In genomic region chr7:151797676-151798307, GRCh38 we compare ENCODE assay signal across 8 cellular contexts.
DNase-seq lines count a peak whose midpoint lies in the region; ATAC-seq, FAIRE-seq and TF ChIP-seq lines count a peak whose summit lies in the region.
"Not testable (repeated sequence)": the region's sequence is repeated elsewhere in the genome, so short reads cannot be mapped to it uniquely, and the experiment has no call there.

No MANE protein-coding gene starts in this region.

- not testable (repeated sequence) for H4K5ac ChIP-seq in IMR-90 (ENCODE audit: low read depth, low read length)

- H2BK5ac ChIP-seq in IMR-90 (ENCODE audit: low read depth, low read length, poor library complexity, severe bottlenecking): not testable (repeated sequence)

- TF ChIP-seq CTCF in BJ (IDR thresholded peaks at IDR 0.05; ENCODE audit: insufficient read depth, low read depth, low read length); IMR-90 (conservative IDR thresholded peaks at IDR 0.05; ENCODE audit: low read depth, low read length); astrocyte (IDR thresholded peaks at IDR 0.05; ENCODE audit: insufficient read depth, low read depth, low read length); fibroblast of mammary gland (conservative IDR thresholded peaks at IDR 0.05; ENCODE audit: control insufficient read depth, insufficient read depth, low read depth, low read length); tibial nerve (IDR thresholded peaks at IDR 0.05): not testable (repeated sequence)

- CTCF ChIA-PET in BJ (lab: Yijun Ruan, JAX) (interaction anchor here (0.6 to 4.4 kb wide), 4 partner anchors 15 to 354 kb away, joined by 3 to 18 read pairs (median 3); no protein-coding TSS in a partner anchor), IMR-90 (lab: Yijun Ruan, JAX) (interaction anchor here (1.8 kb wide), 1 partner anchor 15 kb away, joined by 5 read pairs; no protein-coding TSS in a partner anchor)

- H3K36me3 ChIP-seq in BJ (ENCODE audit: control insufficient read depth, insufficient read depth, low read length); IMR-90 (ENCODE audit: control insufficient read depth, insufficient read depth, low read length); astrocyte (ENCODE audit: insufficient read depth, low read length); tibial nerve: not testable (repeated sequence)

- H3K79me1 ChIP-seq in IMR-90 (ENCODE audit: low read depth in 1 of 2, low read length in 2 of 2): not testable (repeated sequence)

- H2AFZ ChIP-seq in IMR-90 (replicated peaks; ENCODE audit: low read length, poor library complexity): peak overlapping the region; percentile 5
- not testable (repeated sequence) for H2AFZ ChIP-seq in astrocyte (ENCODE audit: low read depth, low read length)

- H3K9me3 ChIP-seq in IMR-90 (ENCODE audit: control insufficient read depth, insufficient read depth, low read length); astrocyte (ENCODE audit: insufficient read depth, low read depth, low read length); tibial nerve: not testable (repeated sequence)

- dilution Hi-C loops in IMR-90 (cut with HindIII; ENCODE audit: low sequenced_read_pairs, unreplicated experiment): not testable (repeated sequence)

- H3K27me3 Mint-ChIP-seq in astrocyte (ENCODE audit: low read depth, unreplicated experiment): peaks cover 15% of the 10 kb centered on the region

- H2BK20ac ChIP-seq in IMR-90 (ENCODE audit: low read depth, low read length): not testable (repeated sequence)

- not testable (repeated sequence) for H2AK9ac ChIP-seq in IMR-90 (replicated peaks; ENCODE audit: low read depth, low read length, poor library complexity)

- not testable (repeated sequence) for H2BK15ac ChIP-seq in IMR-90 (ENCODE audit: low read depth, low read length)

- H3K36me3 Mint-ChIP-seq in astrocyte (ENCODE audit: low read depth, unreplicated experiment): not testable (repeated sequence)

- not testable (repeated sequence) for H4K8ac ChIP-seq in IMR-90 (ENCODE audit: low read depth in 2 of 2, low read length in 2 of 2)

- no CpG with 5 or more reads among the region's 11 CpGs for WGBS in IMR-90 (ENCODE audit: extremely low coverage in 2 of 2, insufficient read length in 1 of 2), 2 experiments
- WGBS in tibial nerve, 2 donors: 61 to 63% methylated on average over 11 of the region's 11 CpGs

- H3K27ac Mint-ChIP-seq in astrocyte (ENCODE audit: unreplicated experiment): not testable (repeated sequence)

- not testable (repeated sequence) for H3K9me1 ChIP-seq in IMR-90 (ENCODE audit: insufficient read depth, low read length)

- H3K18ac ChIP-seq in IMR-90 (ENCODE audit: low read depth, low read length): not testable (repeated sequence)

- H3K4me1 Mint-ChIP-seq in astrocyte (ENCODE audit: low read depth, unreplicated experiment): not testable (repeated sequence)

- H3K4me3 Mint-ChIP-seq in astrocyte (ENCODE audit: unreplicated experiment): not testable (repeated sequence)

- H3K4ac ChIP-seq in IMR-90 (ENCODE audit: low read depth, low read length): not testable (repeated sequence)

- not testable (repeated sequence) for H4K91ac ChIP-seq in IMR-90 (ENCODE audit: insufficient read depth, low read depth, low read length)

- not testable (repeated sequence) for H3K9me3 Mint-ChIP-seq in astrocyte (ENCODE audit: unreplicated experiment)

- H3K27ac ChIP-seq in IMR-90 (ENCODE audit: insufficient read depth, low read length); astrocyte (ENCODE audit: low read depth, low read length): not testable (repeated sequence)
- peak overlapping the region; percentile 34 to 81 (median 57) for H3K27ac ChIP-seq in tibial nerve

- peak; percentile 26 for DNase-seq in BJ (ENCODE audit: low read depth)
- DNase-seq in IMR-90: peak; percentile 51
- peak; percentile 17 for DNase-seq in RPMI7951 (ENCODE audit: low read depth)
- DNase-seq in astrocyte (ENCODE audit: low read depth): peak; percentile 13
- peak; percentile 92 for DNase-seq in fibroblast of mammary gland (ENCODE audit: low read depth)
- peak; percentile 65 for DNase-seq in left lobe of liver (ENCODE audit: low spot score)
- not testable (repeated sequence) for DNase-seq in sciatic nerve (ENCODE audit: low spot score)
- peak; percentile 56 to 70 for DNase-seq in tibial nerve (ENCODE audit: low spot score in 2 of 2)

- not testable (repeated sequence) for TF ChIP-seq POLR2A in IMR-90 (IDR thresholded peaks at IDR 0.05; ENCODE audit: low read depth, low read length); tibial nerve (IDR thresholded peaks at IDR 0.05)

- not testable (repeated sequence) for H3K4me3 ChIP-seq in BJ (ENCODE audit: low read depth, low read length); IMR-90 (ENCODE audit: insufficient read depth, low read depth, low read length); astrocyte (ENCODE audit: insufficient read depth, low read depth, low read length); fibroblast of mammary gland (ENCODE audit: control insufficient read depth, low read depth, low read length); tibial nerve

- not testable (repeated sequence) for H3K27me3 ChIP-seq in BJ (ENCODE audit: control insufficient read depth, insufficient read depth, low read length); astrocyte (ENCODE audit: insufficient read depth, low read length); tibial nerve
- peaks cover 14% of the 10 kb centered on the region for H3K27me3 ChIP-seq in IMR-90 (ENCODE audit: control insufficient read depth, insufficient read depth, low read length)

- H2BK120ac ChIP-seq in IMR-90 (ENCODE audit: low read depth, low read length): not testable (repeated sequence)

- H3K14ac ChIP-seq in IMR-90 (replicated peaks; ENCODE audit: low read depth, low read length): not testable (repeated sequence)

- peak; percentile 57 for ATAC-seq in IMR-90 (ENCODE audit: low read depth)
- ATAC-seq in left lobe of liver: peak; percentile 10
- ATAC-seq in sciatic nerve: peak; percentile 90

- H3K4me2 ChIP-seq in IMR-90 (ENCODE audit: low read depth, low read length); astrocyte (ENCODE audit: low read length): not testable (repeated sequence)

- H3K4me1 ChIP-seq in IMR-90 (ENCODE audit: control insufficient read depth, insufficient read depth, low read length): not testable (repeated sequence)
- H3K4me1 ChIP-seq in astrocyte (ENCODE audit: insufficient read depth, low read length) (peaks cover 13% of the 10 kb centered on the region), tibial nerve (peaks cover 0 to 55% (median 22%) of the 10 kb centered on the region in 4 donors)

- H3K56ac ChIP-seq in IMR-90 (ENCODE audit: extremely low read depth, insufficient read depth, low read length): not testable (repeated sequence)

- intact Hi-C loops in IMR-90 (cut with micrococcal nuclease); sciatic nerve (cut with DNase I): not testable (repeated sequence)

- not testable (repeated sequence) for H2AK5ac ChIP-seq in IMR-90 (ENCODE audit: low read depth, low read length)

- H3K79me2 ChIP-seq in astrocyte (ENCODE audit: insufficient read depth, low read length): not testable (repeated sequence)

- in situ Hi-C loops in IMR-90 (cut with MboI; ENCODE audit: low sequenced_read_pairs): not testable (repeated sequence)

- H3K9ac ChIP-seq in IMR-90 (ENCODE audit: low read depth, low read length); astrocyte (ENCODE audit: low read length): not testable (repeated sequence)

- peak in 1 of 2 donors; percentile 83 for TF ChIP-seq EP300 in tibial nerve (IDR thresholded peaks at IDR 0.05)

- H4K20me1 ChIP-seq in IMR-90 (ENCODE audit: insufficient read depth, low read length); astrocyte (ENCODE audit: insufficient read depth, low read length): not testable (repeated sequence)

- POLR2A ChIA-PET in BJ (lab: Charles Lee); IMR-90 (lab: Charles Lee; ENCODE audit: unreplicated experiment): not testable (repeated sequence)

- BruUV-seq in IMR-90 (replicated peaks; lab: Mats Ljungman, UMichigan): not testable (repeated sequence)

- not testable (repeated sequence) for H3K23ac ChIP-seq in IMR-90 (ENCODE audit: low read depth, low read length)

- TF ChIP-seq RAD21 in IMR-90 (IDR thresholded peaks at IDR 0.05; ENCODE audit: low read length): not testable (repeated sequence)

- not testable (repeated sequence) for FAIRE-seq in astrocyte (lab: Jason Lieb, UNC)

TF ChIP-seq in IMR-90, 13 proteins besides CTCF, POLR2A, EP300 and RAD21:
- TF ChIP-seq CEBPB (IDR thresholded peaks at IDR 0.05; ENCODE audit: low read depth, low read length): peak; percentile 95

Comparison
In these comparisons a context has a peak if more than half of its experiments do, and no peak if none do; other contexts are left out.
1. ATAC-seq: peak in every context shown above with its lines; median percentile 90 in sciatic nerve; 57 in IMR-90; 10 in left lobe of liver.